ENCODE assay signal across 32 cellular contexts in genomic region chr12:130078852-130079251, GRCh38.
"Had no signal": no experiment of that assay in that cellular context is flagged by ENCODE, and none has a peak within 500 bp of the region (broad histone marks: within the 10 kb centered on the region; RNA-seq: fewer than 3 reads in every experiment).

No MANE protein-coding gene starts in this region.

- ATAC-seq: activated CD4-positive, alpha-beta T cell treated with anti-CD3 and anti-CD28 coated beads for 36 hours; activated CD8-positive, alpha-beta memory T cell treated with anti-CD3 and anti-CD28 coated beads, Interleukin-2, amount 10 ng/mL, durations not matched to agents 7 days and 5 days; activated CD8-positive, alpha-beta T cell treated with anti-CD3 and anti-CD28 coated beads, Interleukin-2, amount 10 ng/mL, durations not matched to agents 7 days and 5 days; activated naive CD8-positive, alpha-beta T cell treated with anti-CD3 and anti-CD28 coated beads, Interleukin-2, amount 50 U/mL, for 24 hours; effector memory CD8-positive, alpha-beta T cell; gastrocnemius medialis; heart left ventricle had no signal

- H3K36me3 Mint-ChIP-seq: activated CD8-positive, alpha-beta memory T cell treated with anti-CD3 and anti-CD28 coated beads, Interleukin-2, amount 10 ng/mL, durations not matched to agents 7 days and 5 days; activated naive CD4-positive, alpha-beta T cell treated with anti-CD3 and anti-CD28 coated beads, Interleukin-2, amount 50 U/mL, for 24 hours; brain had no signal

- DNase-seq: activated CD4-positive, alpha-beta memory T cell treated with anti-CD3 and anti-CD28 coated beads for 36 hours; activated CD4-positive, alpha-beta T cell treated with anti-CD3 and anti-CD28 coated beads for 36 hours; activated CD4-positive, alpha-beta T cell treated with anti-CD3 and anti-CD28 coated beads, Interleukin-2, amount 10 ng/mL, durations not matched to agents 24 days and 14 days; activated CD4-positive, CD25-positive, alpha-beta regulatory T cell; activated CD4-positive, CD25-positive, alpha-beta regulatory T cell treated with anti-CD3 and anti-CD28 coated beads, Interleukin-2, amount 50 U/mL, for 72 hours; activated CD8-positive, alpha-beta memory T cell treated with anti-CD3 and anti-CD28 coated beads, Interleukin-2, amount 10 ng/mL, durations not matched to agents 7 days and 5 days; activated CD8-positive, alpha-beta memory T cell treated with anti-CD3 and anti-CD28 coated beads, Interleukin-2, amount 50 U/mL, for 4 hours; activated CD8-positive, alpha-beta T cell treated with anti-CD3 and anti-CD28 coated beads, Interleukin-2, amount 10 ng/mL, durations not matched to agents 7 days and 5 days; activated effector memory CD4-positive, alpha-beta T cell treated with anti-CD3 and anti-CD28 coated beads, Interleukin-2, amount 50 U/mL, for 16 hours; activated naive CD4-positive, alpha-beta T cell treated with anti-CD3 and anti-CD28 coated beads for 36 hours; activated naive CD8-positive, alpha-beta T cell treated with anti-CD3 and anti-CD28 coated beads for 36 hours; activated naive CD8-positive, alpha-beta T cell treated with anti-CD3 and anti-CD28 coated beads, Interleukin-2, amount 50 U/mL, for 24 hours; activated T-cell treated with anti-CD3 and anti-CD28 coated beads, Interleukin-2, amount 50 U/mL, for 1 hour; activated T-cell treated with anti-CD3 and anti-CD28 coated beads, Interleukin-2, amount 50 U/mL, for 48 hours; adrenal gland; amygdala; cortex of kidney; dermis blood vessel endothelial cell; effector CD4-positive, alpha-beta T cell; effector memory CD8-positive, alpha-beta T cell; foreskin fibroblast; gastrocnemius medialis; glutamatergic neuron; heart left ventricle; T-helper 2 cell had no signal

- H3K4me3 Mint-ChIP-seq: activated CD4-positive, alpha-beta memory T cell treated with anti-CD3 and anti-CD28 coated beads for 36 hours; activated CD4-positive, alpha-beta T cell treated with anti-CD3 and anti-CD28 coated beads for 36 hours; activated CD4-positive, alpha-beta T cell treated with anti-CD3 and anti-CD28 coated beads, Interleukin-2, amount 10 ng/mL, durations not matched to agents 24 days and 14 days; activated CD8-positive, alpha-beta memory T cell treated with anti-CD3 and anti-CD28 coated beads, Interleukin-2, amount 10 ng/mL, durations not matched to agents 7 days and 5 days; activated CD8-positive, alpha-beta T cell treated with anti-CD3 and anti-CD28 coated beads, Interleukin-2, amount 10 ng/mL, durations not matched to agents 7 days and 5 days; activated naive CD4-positive, alpha-beta T cell treated with anti-CD3 and anti-CD28 coated beads for 36 hours; activated naive CD4-positive, alpha-beta T cell treated with anti-CD3 and anti-CD28 coated beads, Interleukin-2, amount 50 U/mL, for 24 hours; activated naive CD8-positive, alpha-beta T cell treated with anti-CD3 and anti-CD28 coated beads for 36 hours; activated naive CD8-positive, alpha-beta T cell treated with anti-CD3 and anti-CD28 coated beads, Interleukin-2, amount 50 U/mL, for 24 hours; activated T-helper 1 cell treated with anti-CD3 and anti-CD28 coated beads, Interleukin-12 subunit alpha, Interleukin-12 subunit beta, Interleukin-2, Interleukin-4 antibody, amounts not matched to agents 30 ng/mL and 10 ng/mL and 1 ng/mL, durations not matched to agents 14 hours and 24 hours and 36 hours; central memory CD8-positive, alpha-beta T cell; effector memory CD8-positive, alpha-beta T cell had no signal

- H3K4me3 ChIP-seq: adrenal gland, gastrocnemius medialis, heart left ventricle had no signal

- H3K27me3 Mint-ChIP-seq: activated CD4-positive, alpha-beta memory T cell treated with anti-CD3 and anti-CD28 coated beads for 36 hours; activated CD4-positive, alpha-beta T cell treated with anti-CD3 and anti-CD28 coated beads, Interleukin-2, amount 10 ng/mL, durations not matched to agents 24 days and 14 days; activated CD8-positive, alpha-beta memory T cell treated with anti-CD3 and anti-CD28 coated beads, Interleukin-2, amount 10 ng/mL, durations not matched to agents 7 days and 5 days had no signal

- H3K27ac ChIP-seq: adrenal gland, gastrocnemius medialis, heart left ventricle had no signal

- H3K27me3 ChIP-seq: adrenal gland, gastrocnemius medialis had no signal

- H3K9me3 ChIP-seq: adrenal gland, gastrocnemius medialis had no signal

- H3K4me1 ChIP-seq: adrenal gland, gastrocnemius medialis, heart left ventricle had no signal

- H3K4me1 Mint-ChIP-seq: activated CD8-positive, alpha-beta memory T cell treated with anti-CD3 and anti-CD28 coated beads, Interleukin-2, amount 10 ng/mL, durations not matched to agents 7 days and 5 days; central memory CD8-positive, alpha-beta T cell had no signal

- FAIRE-seq: bronchial epithelial cell, colon had no signal

- H3K27ac Mint-ChIP-seq: activated CD4-positive, alpha-beta memory T cell treated with anti-CD3 and anti-CD28 coated beads for 36 hours; activated CD4-positive, alpha-beta T cell treated with anti-CD3 and anti-CD28 coated beads for 36 hours; activated CD4-positive, alpha-beta T cell treated with anti-CD3 and anti-CD28 coated beads, Interleukin-2, amount 10 ng/mL, durations not matched to agents 24 days and 14 days; activated CD8-positive, alpha-beta memory T cell treated with anti-CD3 and anti-CD28 coated beads, Interleukin-2, amount 10 ng/mL, durations not matched to agents 7 days and 5 days; activated CD8-positive, alpha-beta T cell treated with anti-CD3 and anti-CD28 coated beads, Interleukin-2, amount 10 ng/mL, durations not matched to agents 7 days and 5 days; activated naive CD4-positive, alpha-beta T cell treated with anti-CD3 and anti-CD28 coated beads for 36 hours; activated naive CD4-positive, alpha-beta T cell treated with anti-CD3 and anti-CD28 coated beads, Interleukin-2, amount 50 U/mL, for 24 hours; activated naive CD8-positive, alpha-beta T cell treated with anti-CD3 and anti-CD28 coated beads for 36 hours; activated naive CD8-positive, alpha-beta T cell treated with anti-CD3 and anti-CD28 coated beads, Interleukin-2, amount 50 U/mL, for 24 hours; activated T-helper 1 cell treated with anti-CD3 and anti-CD28 coated beads, Interleukin-12 subunit alpha, Interleukin-12 subunit beta, Interleukin-2, Interleukin-4 antibody, amounts not matched to agents 30 ng/mL and 10 ng/mL and 1 ng/mL, durations not matched to agents 14 hours and 24 hours and 36 hours; activated T-helper 2 cell treated with anti-CD3 and anti-CD28 coated beads, Interferon-gamma antibody, Interleukin-2, Interleukin-4, amounts not matched to agents 10 μg/mL and 5 μg/mL and 100 μg/mL, durations not matched to agents 14 hours and 24 hours and 36 hours; effector memory CD8-positive, alpha-beta T cell had no signal

- H3K36me3 ChIP-seq: adrenal gland, gastrocnemius medialis, heart left ventricle had no signal
